ENCODE assay signal across 6 cellular contexts in genomic region chr2:126048719-126049118, GRCh38.
"Had no signal": no experiment of that assay in that cellular context is flagged by ENCODE, and none has a peak within 500 bp of the region (broad histone marks: within the 10 kb centered on the region; RNA-seq: fewer than 3 reads in every experiment).

No MANE protein-coding gene starts in this region.

- H2AFZ ChIP-seq: GM23338 had no signal

- H3K27ac Mint-ChIP-seq: GM23338, H9, HFFc6, IgD-negative memory B cell had no signal

- DNase-seq: H9, HCEC 1CT, HFFc6, KBM-7 had no signal

- H3K4me3 Mint-ChIP-seq: GM23338, H9, HFFc6 had no signal

- H3K4me2 ChIP-seq: GM23338 had no signal

- H3K4me3 ChIP-seq: GM23338 had no signal

- H3K36me3 Mint-ChIP-seq: IgD-negative memory B cell had no signal

- ATAC-seq: GM23338 had no signal

- H3K4me1 Mint-ChIP-seq: GM23338, H9, IgD-negative memory B cell had no signal

- H3K27me3 Mint-ChIP-seq: IgD-negative memory B cell had no signal
